In the genomic region with DNA sequence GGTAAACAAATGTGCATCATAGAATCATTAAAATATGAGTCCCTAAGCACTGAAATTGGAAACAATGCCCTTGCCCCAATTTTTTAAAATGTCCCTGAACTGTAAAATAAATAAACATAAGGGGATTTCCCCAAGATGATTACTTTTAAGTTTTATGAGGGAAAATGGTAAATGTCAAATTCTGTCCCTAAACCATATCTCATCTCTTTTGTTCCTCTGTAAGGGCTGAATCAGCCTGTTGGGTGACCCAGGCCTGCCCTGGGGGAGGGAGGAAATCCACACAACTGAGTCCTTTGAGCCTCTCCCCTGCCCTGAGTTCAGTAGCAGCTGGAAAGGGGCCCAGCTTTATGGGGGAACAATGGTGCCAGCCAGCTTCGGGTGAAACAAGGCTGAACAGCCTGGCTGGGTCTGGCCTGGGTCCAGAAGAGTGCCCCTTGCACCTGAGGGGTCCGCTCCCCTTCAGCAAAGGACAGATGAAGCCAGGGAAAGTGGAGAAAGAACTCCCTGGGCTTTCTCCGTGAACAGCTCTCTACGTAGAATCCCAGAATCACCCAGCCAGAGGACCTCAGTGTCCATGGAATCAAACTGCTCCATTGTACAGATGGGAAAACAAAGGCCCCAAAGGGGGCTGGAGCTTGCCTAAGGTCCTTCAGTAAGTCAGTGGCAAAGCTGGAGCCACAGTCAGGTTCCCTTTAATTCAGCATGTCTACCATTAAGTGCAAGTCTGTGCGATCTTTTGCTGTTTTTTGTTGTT, we compare ENCODE assay signal across 11 cellular contexts. TPM values are rescaled to one million over a fixed set of nuclear protein-coding genes. Genes with fewer than 3 reads are reported as not detected.
A peak's percentile ranks its signal among the peaks of the same experiment; 100 is the strongest.
DNase-seq lines count a peak whose midpoint lies in the region; ATAC-seq and TF ChIP-seq lines count a peak whose summit lies in the region.
"Had no signal": no experiment of that assay in that cellular context is flagged by ENCODE, and none has a peak within 500 bp of the region (broad histone marks: within the 10 kb centered on the region; RNA-seq: fewer than 3 reads in every experiment).

No MANE protein-coding gene starts in this region.

- H3K4me2 ChIP-seq in mammary epithelial cell (ENCODE audit: insufficient read depth, low read depth, low read length): peak overlapping the region; percentile 13

- POLR2A ChIA-PET in GM10248 (lab: Yijun Ruan, JAX): no interaction called here

- H3K9me3 ChIP-seq in mammary epithelial cell (replicated peaks; ENCODE audit: insufficient read depth, low read length): no peaks in the 10 kb centered on the region
- H3K9me3 ChIP-seq in gastroesophageal sphincter: no peaks in the 10 kb centered on the region
- H3K9me3 ChIP-seq: heart right ventricle had no signal

- H3K4me1 ChIP-seq in mammary epithelial cell (ENCODE audit: insufficient read depth, low read length): peaks cover 27% of the 10 kb centered on the region
- no peaks in the 10 kb centered on the region for H3K4me1 ChIP-seq in gastroesophageal sphincter
- H3K4me1 ChIP-seq: heart right ventricle had no signal

- H3K4me3 ChIP-seq in mammary epithelial cell (replicated peaks in 1 of 3; ENCODE audit: insufficient read depth in 1 of 3, low read depth in 2 of 3, low read length in 3 of 3): no peak overlapping the region
- H3K4me3 ChIP-seq in gastroesophageal sphincter: no peak overlapping the region
- H3K4me3 ChIP-seq: heart right ventricle had no signal

- H3K9ac ChIP-seq in mammary epithelial cell (ENCODE audit: insufficient read depth, low read length): peak overlapping the region; percentile 45

- dilution Hi-C loops in mammary epithelial cell (cut with HindIII; ENCODE audit: low sequenced_read_pairs): loop anchor here (5.0 kb wide), 1 partner anchor 72 kb away; no protein-coding TSS in a partner anchor

- H3K27ac ChIP-seq in mammary epithelial cell (ENCODE audit: insufficient read depth, low read depth, low read length): peak overlapping the region; percentile 93
- H3K27ac ChIP-seq in gastroesophageal sphincter: no peak overlapping the region
- H3K27ac ChIP-seq: heart right ventricle had no signal

- H3K36me3 ChIP-seq in mammary epithelial cell (ENCODE audit: insufficient read depth, low read length) (no peaks in the 10 kb centered on the region), gastroesophageal sphincter (no peaks in the 10 kb centered on the region)
- H3K36me3 ChIP-seq: heart right ventricle had no signal

- in situ Hi-C loops in mammary epithelial cell (cut with MboI; ENCODE audit: low sequenced_read_pairs in 2 of 2): no loop called here

- peak overlapping the region; percentile 45 for H2AFZ ChIP-seq in mammary epithelial cell (ENCODE audit: low read depth, low read length)

- intact Hi-C loops in mammary epithelial cell (cut with micrococcal nuclease): loop anchor here (1.0 kb wide), 2 partner anchors 21 to 28 kb away; a partner anchor contains a TSS
- intact Hi-C loops in left colon (cut with DNase I, micrococcal nuclease): no loop called here

- TF ChIP-seq POLR2A in gastroesophageal sphincter (IDR thresholded peaks at IDR 0.05): no peak

- DNase-seq in M059J (ENCODE audit: low read depth): peak; percentile 92
- peak; percentile 66 for DNase-seq in mammary epithelial cell
- DNase-seq in left colon: no peak
- peak; percentile 97 for DNase-seq in superior temporal gyrus (ENCODE audit: extremely low spot score)
- DNase-seq in GM10248 (ENCODE audit: extremely low spot score): no peak
- DNase-seq: cortex of kidney, heart right ventricle, NCI-H1048, NCI-H524 treated with DMSO at 0.1 percent for 48 hours had no signal

- WGBS in mammary epithelial cell (ENCODE audit: low coverage, missing lambda C conversion rate): 75% methylated on average over 5 of the region's 5 CpGs
- 60 to 65% methylated on average over 1 to 4 of the region's 5 CpGs for whole genome bisulfite sequencing in gastroesophageal sphincter (ENCODE audit: low coverage in 1 of 2), 2 donors

- H3K27me3 ChIP-seq in mammary epithelial cell (ENCODE audit: insufficient read depth, low read length) (no peaks in the 10 kb centered on the region), gastroesophageal sphincter (no peaks in the 10 kb centered on the region)
- H3K27me3 ChIP-seq: heart right ventricle had no signal

- BruUV-seq in mammary epithelial cell (replicated peaks; lab: Mats Ljungman, UMichigan): TSS peak; percentile 94

- peak; percentile 37 for ATAC-seq in left colon
- no peak for ATAC-seq in gastroesophageal sphincter
- ATAC-seq in GM18511 (IDR thresholded peaks at IDR 0.05; ENCODE audit: unreplicated experiment): no peak
- ATAC-seq: heart right ventricle had no signal

- no peaks in the 10 kb centered on the region for H4K20me1 ChIP-seq in mammary epithelial cell (ENCODE audit: insufficient read depth, low read length)

- TF ChIP-seq EP300 in gastroesophageal sphincter (IDR thresholded peaks at IDR 0.05): no peak

- CTCF ChIA-PET in mammary epithelial cell (lab: Charles Lee; ENCODE audit: low non-redundant PET) (no interaction called here), GM10248 (lab: Yijun Ruan, JAX) (interaction anchor here (0.9 to 4.3 kb wide), 2 partner anchors 13 to 21 kb away, joined by 3 to 29 read pairs; no protein-coding TSS in a partner anchor)

- TF ChIP-seq CTCF in mammary epithelial cell (conservative IDR thresholded peaks at IDR 0.05 in 1 of 2, IDR thresholded peaks at IDR 0.05 in 1 of 2; ENCODE audit: extremely low read depth in 1 of 2, insufficient read depth in 1 of 2, low read depth in 1 of 2, low read length in 2 of 2) (no peak), gastroesophageal sphincter (IDR thresholded peaks at IDR 0.05) (no peak), GM10248 (IDR thresholded peaks at IDR 0.05; ENCODE audit: control extremely low read depth, extremely low read depth, low read depth, missing control alignments) (no peak)

- no peaks in the 10 kb centered on the region for H3K79me2 ChIP-seq in mammary epithelial cell (ENCODE audit: insufficient read depth, low read length)

RNA-seq across cellular contexts. Expression of a gene that starts 28.2 kb away (rescaled TPM):
- total RNA-seq in M059J (2014; rRNA removed; shearing (Covaris generic)): 70.6 and 71.2 TPM in 2 replicates
- total RNA-seq in mammary epithelial cell (100 to 1,000 TPM in 1 of 2 donors, 10 to 100 TPM in 1; 91.4 to 127 TPM), left colon (10 to 100 TPM; 69.6 to 78.3 TPM), gastroesophageal sphincter (10 to 100 TPM; 59.5 to 75.5 (median 65.1) TPM)
- 25.0 TPM for polyA plus RNA-seq in mammary epithelial cell
- 52.5 TPM for polyA minus RNA-seq in mammary epithelial cell

RNA-seq across cellular contexts. Expression of a gene that starts 31.7 kb away (rescaled TPM):
- 123 and 125 TPM in 2 replicates for total RNA-seq in M059J (2014; rRNA removed; shearing (Covaris generic))
- 100 to 1,000 TPM; 258 to 274 TPM for total RNA-seq in mammary epithelial cell
- polyA plus RNA-seq in mammary epithelial cell: 504 TPM
- polyA minus RNA-seq in mammary epithelial cell: 615 TPM
- total RNA-seq in left colon: 10 to 100 TPM; 72.9 to 73.9 TPM
- total RNA-seq in gastroesophageal sphincter: 10 to 100 TPM; 50.4 to 71.5 (median 58.0) TPM

Comparison
In these comparisons a context has a peak if more than half of its experiments do, and no peak if none do; other contexts are left out.
1. DNase-seq: peak in M059J (single experiment), mammary epithelial cell (single experiment) and superior temporal gyrus (single experiment); none in left colon (0 of 2) and GM10248 (single experiment).